1 cellular context compared by ENCODE assay signal in genomic region chrX:40647307-40648197, GRCh38.
A peak's percentile ranks its signal among the peaks of the same experiment; 100 is the strongest.
TF ChIP-seq lines count a peak whose summit lies in the region.

Gene CXorf38, minus strand, starts transcription at chrX:40647561. Its CDS starts 41 bp downstream, at chrX:40647520.

TF ChIP-seq in HepG2, 621 proteins besides CTCF, POLR2A, EP300 and RAD21 (continued from another document):
- TF ChIP-seq BCL3 (CRISPR knock-in tag; IDR thresholded peaks at IDR 0.05) (0 out of 2 replicates have a peak, but pooled peaks have one; percentile 50), ZNF572 (CRISPR knock-in tag; IDR thresholded peaks at IDR 0.05) (no peak), HCFC1 (IDR thresholded peaks at IDR 0.05; ENCODE audit: low read depth, low read length) (peak; percentile 16; the same call in 1 of the 2 replicates), ZNF574 (CRISPR knock-in tag; IDR thresholded peaks at IDR 0.05) (peak; percentile 37; the same call in 1 of the 2 replicates), U2AF1 (optimal IDR thresholded peaks at IDR 0.05; ENCODE audit: low read depth, low read length) (no peak), SP4 (CRISPR knock-in tag; IDR thresholded peaks at IDR 0.05) (peak; percentile 45; the same call in 1 of the 2 replicates), TSC22D2 (CRISPR knock-in tag; IDR thresholded peaks at IDR 0.05; ENCODE audit: borderline replicate concordance) (no peak), AKAP8 (CRISPR knock-in tag; IDR thresholded peaks at IDR 0.05) (peak; percentile 65; the same call in 1 of the 2 replicates), CCDC6 (CRISPR knock-in tag; IDR thresholded peaks at IDR 0.05) (0 out of 2 replicates have a peak, but pooled peaks have one; percentile 39), KDM6A (CRISPR knock-in tag; IDR thresholded peaks at IDR 0.05; ENCODE audit: low read depth) (no peak), ZBTB14 (CRISPR knock-in tag; IDR thresholded peaks at IDR 0.05) (no peak), ZNF484 (CRISPR knock-in tag; IDR thresholded peaks at IDR 0.05; ENCODE audit: borderline replicate concordance, low read depth) (no peak), KDM5A (IDR thresholded peaks at IDR 0.05; ENCODE audit: borderline replicate concordance, low read length) (peak; percentile 41; the same call in 1 of the 2 replicates), POLR2AphosphoS5 (IDR thresholded peaks at IDR 0.05; ENCODE audit: low read depth, low read length) (peak; percentile 69), SAFB2 (CRISPR knock-in tag; IDR thresholded peaks at IDR 0.05; ENCODE audit: borderline replicate concordance, low read depth) (0 out of 2 replicates have a peak, but pooled peaks have one; percentile 38), ZFP91 (CRISPR knock-in tag; IDR thresholded peaks at IDR 0.05; ENCODE audit: borderline replicate concordance) (peak; percentile 65; the same call in 1 of the 2 replicates), ZNF607 (CRISPR knock-in tag; IDR thresholded peaks at IDR 0.05; ENCODE audit: borderline replicate concordance) (no peak), ZBTB25 (CRISPR knock-in tag; IDR thresholded peaks at IDR 0.05) (no peak), ZNF24 (IDR thresholded peaks at IDR 0.05) (no peak), PTBP1 (IDR thresholded peaks at IDR 0.05; ENCODE audit: low read depth, low read length, poor library complexity, severe bottlenecking) (no peak), ZNF564 (CRISPR knock-in tag; IDR thresholded peaks at IDR 0.05) (no peak), AGO2 (optimal IDR thresholded peaks at IDR 0.05; ENCODE audit: low read depth, low read length) (peak; percentile 97), ZNF777 (CRISPR knock-in tag; IDR thresholded peaks at IDR 0.05) (0 out of 2 replicates have a peak, but pooled peaks have one; percentile 45), TCF12 (IDR thresholded peaks at IDR 0.05) (no peak), TCF12 (CRISPR knock-in tag; IDR thresholded peaks at IDR 0.05) (no peak), RFXANK (CRISPR knock-in tag; IDR thresholded peaks at IDR 0.05) (no peak), YEATS4 (CRISPR knock-in tag; IDR thresholded peaks at IDR 0.05; ENCODE audit: borderline replicate concordance) (peak; percentile 41; the same call in 1 of the 2 replicates), ZNF687 (CRISPR knock-in tag; IDR thresholded peaks at IDR 0.05) (peak; percentile 66)
